ENCODE assay signal across 8 cellular contexts in the genomic region with DNA sequence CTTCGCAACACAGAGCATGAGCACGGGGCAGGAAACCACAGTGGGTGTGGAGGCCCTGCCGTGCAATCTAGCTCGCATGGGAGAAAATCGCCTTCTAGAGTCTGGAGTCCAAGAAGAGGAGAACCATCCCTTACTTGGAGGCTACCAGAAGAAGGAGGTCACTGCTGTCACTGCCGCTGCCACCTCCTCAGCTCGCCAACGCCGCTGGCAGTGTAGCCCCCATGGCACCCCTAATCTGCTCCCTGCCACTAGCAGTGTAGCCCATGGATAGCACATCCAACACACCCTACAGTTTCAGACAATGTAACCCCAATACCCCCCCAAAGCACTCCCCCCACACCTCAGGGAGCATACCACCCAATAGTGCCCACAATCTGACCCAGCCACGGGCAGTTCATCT.
"Had no signal": no experiment of that assay in that cellular context is flagged by ENCODE, and none has a peak within 500 bp of the region (broad histone marks: within the 10 kb centered on the region; RNA-seq: fewer than 3 reads in every experiment).

No MANE protein-coding gene starts in this region.

- H3K4me3 Mint-ChIP-seq: GM23338, H9 had no signal

- ATAC-seq: GM23338, HCT116 had no signal

- H3K27ac Mint-ChIP-seq: GM23338 had no signal

- H3K4me1 Mint-ChIP-seq: GM23338, H9 had no signal

- DNase-seq: GM23248, GOT3, H7, H9, HCEC 1CT, HFFc6 had no signal

- H3K9me3 Mint-ChIP-seq: GM23338, HFFc6 had no signal
